Comparison of ENCODE assay signal across 23 cellular contexts in the genomic region with DNA sequence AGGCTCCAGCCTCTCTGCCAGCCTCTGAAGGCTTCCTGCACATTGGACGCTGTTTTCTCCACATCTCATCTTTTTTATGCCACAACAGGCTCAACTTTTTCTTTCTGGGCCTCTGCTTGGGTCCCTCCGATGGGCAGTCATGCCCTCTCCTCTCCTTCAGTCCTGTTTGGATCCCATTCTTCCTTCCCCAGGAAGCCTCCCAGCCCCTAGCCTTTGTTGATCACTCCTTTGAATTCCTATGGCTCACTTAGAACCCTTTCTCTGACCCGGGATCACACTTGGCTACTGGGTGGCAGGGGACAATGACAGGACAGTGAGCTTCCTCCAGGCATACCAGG. TPM values are rescaled to one million over a fixed set of nuclear protein-coding genes. Genes with fewer than 3 reads are reported as not detected.
DNase-seq lines count a peak whose midpoint lies in the region; ATAC-seq and TF ChIP-seq lines count a peak whose summit lies in the region.
"Had no signal": no experiment of that assay in that cellular context is flagged by ENCODE, and none has a peak within 500 bp of the region (broad histone marks: within the 10 kb centered on the region; RNA-seq: fewer than 3 reads in every experiment).

No MANE protein-coding gene starts in this region.

- H3K27me3 Mint-ChIP-seq in activated CD8-positive, alpha-beta memory T cell treated with anti-CD3 and anti-CD28 coated beads, Interleukin-2, amount 10 ng/mL, durations not matched to agents 7 days and 5 days: no peaks in the 10 kb centered on the region
- no peaks in the 10 kb centered on the region for H3K27me3 Mint-ChIP-seq in activated naive CD8-positive, alpha-beta T cell
- H3K27me3 Mint-ChIP-seq in neural crest cell (ENCODE audit: low read depth): no peaks in the 10 kb centered on the region

- no peak for ATAC-seq in activated CD8-positive, alpha-beta memory T cell treated with anti-CD3 and anti-CD28 coated beads, Interleukin-2, amount 10 ng/mL, durations not matched to agents 7 days and 5 days

- H3K9me3 Mint-ChIP-seq in activated CD8-positive, alpha-beta memory T cell treated with anti-CD3 and anti-CD28 coated beads, Interleukin-2, amount 10 ng/mL, durations not matched to agents 7 days and 5 days (ENCODE audit: low read depth): no peaks in the 10 kb centered on the region
- no peaks in the 10 kb centered on the region for H3K9me3 Mint-ChIP-seq in activated naive CD8-positive, alpha-beta T cell (ENCODE audit: low read depth)
- H3K9me3 Mint-ChIP-seq in neural crest cell: no peaks in the 10 kb centered on the region
- H3K9me3 Mint-ChIP-seq: HFFc6 had no signal

- peaks cover 69% of the 10 kb centered on the region for H3K36me3 ChIP-seq in KOPT-K1 (ENCODE audit: insufficient read depth, low read length)
- H3K36me3 ChIP-seq: BE2C, breast epithelium, upper lobe of right lung had no signal

- CTCF ChIA-PET in activated CD8-positive, alpha-beta memory T cell treated with anti-CD3 and anti-CD28 coated beads, Interleukin-2, amount 10 ng/mL, durations not matched to agents 7 days and 5 days (lab: Charles Lee): interaction anchor here (0.8 to 5.4 kb wide), 2 partner anchors 28 to 36 kb away, joined by 3 to 32 read pairs; partner anchors contain the start of gene RAB5IF

- DNase-seq in activated CD8-positive, alpha-beta memory T cell treated with anti-CD3 and anti-CD28 coated beads, Interleukin-2, amount 10 ng/mL, durations not matched to agents 7 days and 5 days: no peak
- no peak for DNase-seq in activated CD8-positive, alpha-beta memory T cell treated with anti-CD3 and anti-CD28 coated beads, Interleukin-2, amount 50 U/mL, for 4 hours
- DNase-seq in neural crest cell (ENCODE audit: low read depth, low spot score) (no peak), NCI-H2196 treated with DMSO at 0.1 percent for 48 hours (lab: John Stamatoyannopoulos, UW; ENCODE audit: unreplicated experiment) (no peak), dedifferentiated amniotic fluid mesenchymal stem cell (ENCODE audit: extremely low spot score) (no peak)
- no peak for DNase-seq in stimulated activated CD4-positive, alpha-beta T cell treated with anti-CD3 and anti-CD28 coated beads, Interleukin-12 subunit alpha, Interleukin-12 subunit beta, amount 100 ng/mL, for 4 hours
- DNase-seq: activated CD4-positive, alpha-beta T cell treated with anti-CD3 and anti-CD28 coated beads, Interleukin-2, amount 50 U/mL, for 1 hour; activated T-cell treated with anti-CD3 and anti-CD28 coated beads for 4 hours; BE2C; HFFc6; NCI-H1048; NCI-H187 treated with DMSO at 0.1 percent for 48 hours; NCI-H226; NCI-H774; occipital lobe; stimulated activated CD4-positive, alpha-beta T cell treated with anti-CD3 and anti-CD28 coated beads, Interleukin-4, amount 100 ng/mL, for 4 hours had no signal

- peaks cover 47% of the 10 kb centered on the region for H3K4me1 Mint-ChIP-seq in activated CD8-positive, alpha-beta memory T cell treated with anti-CD3 and anti-CD28 coated beads, Interleukin-2, amount 10 ng/mL, durations not matched to agents 7 days and 5 days
- H3K4me1 Mint-ChIP-seq in activated naive CD8-positive, alpha-beta T cell (ENCODE audit: low read depth): peaks cover 44% of the 10 kb centered on the region
- H3K4me1 Mint-ChIP-seq in neural crest cell: peaks cover 8% of the 10 kb centered on the region

- peak overlapping the region; percentile 98 for H3K27ac Mint-ChIP-seq in activated CD8-positive, alpha-beta memory T cell treated with anti-CD3 and anti-CD28 coated beads, Interleukin-2, amount 10 ng/mL, durations not matched to agents 7 days and 5 days
- peak overlapping the region; percentile 81 for H3K27ac Mint-ChIP-seq in activated naive CD8-positive, alpha-beta T cell
- H3K27ac Mint-ChIP-seq in neural crest cell (ENCODE audit: unreplicated experiment): peak overlapping the region; percentile 55
- H3K27ac Mint-ChIP-seq: HFFc6 had no signal

- H3K4me3 Mint-ChIP-seq in activated CD8-positive, alpha-beta memory T cell treated with anti-CD3 and anti-CD28 coated beads, Interleukin-2, amount 10 ng/mL, durations not matched to agents 7 days and 5 days: no peak overlapping the region
- peak overlapping the region; percentile 30 for H3K4me3 Mint-ChIP-seq in activated naive CD8-positive, alpha-beta T cell
- no peak overlapping the region for H3K4me3 Mint-ChIP-seq in neural crest cell
- H3K4me3 Mint-ChIP-seq: HFFc6 had no signal

- H3K36me3 Mint-ChIP-seq in activated CD8-positive, alpha-beta memory T cell treated with anti-CD3 and anti-CD28 coated beads, Interleukin-2, amount 10 ng/mL, durations not matched to agents 7 days and 5 days: peaks cover 76% of the 10 kb centered on the region
- peaks cover 3% of the 10 kb centered on the region for H3K36me3 Mint-ChIP-seq in activated naive CD8-positive, alpha-beta T cell
- H3K36me3 Mint-ChIP-seq in neural crest cell (ENCODE audit: low read depth): no peaks in the 10 kb centered on the region

- H3K9me3 ChIP-seq in KOPT-K1 (ENCODE audit: insufficient read depth, low read length, poor library complexity, severe bottlenecking): no peaks in the 10 kb centered on the region
- H3K9me3 ChIP-seq: BE2C, breast epithelium, upper lobe of right lung had no signal

- H3K27ac ChIP-seq in KOPT-K1 (ENCODE audit: low read depth, low read length, poor library complexity, severe bottlenecking): peak overlapping the region; percentile 15
- H3K27ac ChIP-seq: coronary artery, upper lobe of right lung had no signal

- no peak for TF ChIP-seq CTCF in neural crest cell (conservative IDR thresholded peaks at IDR 0.05)

RNA-seq across cellular contexts. Expression of gene SLA2, which starts 4.5 kb away (rescaled TPM):
- total RNA-seq in activated CD8-positive, alpha-beta memory T cell treated with anti-CD3 and anti-CD28 coated beads, Interleukin-2, amount 10 ng/mL, durations not matched to agents 7 days and 5 days: 100 to 1,000 TPM; 109 to 140 TPM
- total RNA-seq in neural crest cell: 0.16 TPM in 1 of 2 replicates, not detected in the other
- total RNA-seq: A673, HFFc6, LHCN-M2, occipital lobe had no signal

RNA-seq across cellular contexts. Expression of gene RAB5IF, which starts 35.9 kb away (rescaled TPM):
- total RNA-seq in activated CD8-positive, alpha-beta memory T cell treated with anti-CD3 and anti-CD28 coated beads, Interleukin-2, amount 10 ng/mL, durations not matched to agents 7 days and 5 days: 100 to 1,000 TPM in 1 of 2 experiments, 10 to 100 TPM in 1; 81.8 to 115 TPM
- 76.2 and 78.1 TPM in 2 replicates for total RNA-seq in neural crest cell

Comparison
In these comparisons a context has a peak if more than half of its experiments do, and no peak if none do; other contexts are left out.
1. RNA of gene SLA2, which starts 4.5 kb away (total RNA-seq): 109 to 140 TPM in activated CD8-positive, alpha-beta memory T cell treated with anti-CD3 and anti-CD28 coated beads, Interleukin-2, amount 10 ng/mL, durations not matched to agents 7 days and 5 days; 0.16 TPM in neural crest cell; every median in the first group is over 10 times any median in the second.
2. Peak in every context shown above with its lines, with median percentiles within 50 percentile points of each other: H3K27ac Mint-ChIP-seq.